ENCODE assay signal across 21 cellular contexts in genomic region chr10:43055991-43056567, GRCh38. TPM values are rescaled to one million over a fixed set of nuclear protein-coding genes. Genes with fewer than 3 reads are reported as not detected.
DNase-seq lines count a peak whose midpoint lies in the region; ATAC-seq lines count a peak whose summit lies in the region.
"Had no signal": no experiment of that assay in that cellular context is flagged by ENCODE, and none has a peak within 500 bp of the region (broad histone marks: within the 10 kb centered on the region; RNA-seq: fewer than 3 reads in every experiment).

No MANE protein-coding gene starts in this region.

- no peak overlapping the region for H3K4me3 Mint-ChIP-seq in activated T-cell treated with anti-CD3 and anti-CD28 coated beads, Interleukin-2, amount 50 U/mL, for 4 hours
- H3K4me3 Mint-ChIP-seq: CD4-positive, CD25-positive, alpha-beta regulatory T cell; neural crest cell had no signal

- peak; percentile 3 for DNase-seq in activated T-cell treated with anti-CD3 and anti-CD28 coated beads, Interleukin-2, amount 50 U/mL, for 4 hours
- DNase-seq in activated T-cell treated with anti-CD3 and anti-CD28 coated beads, Interleukin-2, amount 50 U/mL, for 1 hour = no peak
- DNase-seq in NCI-H2196 (lab: John Stamatoyannopoulos, UW; ENCODE audit: unreplicated experiment) (peak; percentile 60), left ventricle myocardium superior (peak; percentile 31), sciatic nerve (ENCODE audit: low spot score) (peak; percentile 30), NCI-H510A treated with DMSO at 0.1 percent for 48 hours (lab: John Stamatoyannopoulos, UW) (no peak), RPMI8226 (no peak), mucosa of gallbladder (ENCODE audit: low spot score) (no peak)
- DNase-seq: activated CD4-positive, alpha-beta T cell treated with anti-CD3 and anti-CD28 coated beads for 1 hour; activated CD8-positive, alpha-beta memory T cell treated with anti-CD3 and anti-CD28 coated beads, Interleukin-2, amount 50 U/mL, for 48 hours; activated gamma-delta T cell treated with Interleukin-2 at 50 U/mL for 16 hours; amygdala; caudate nucleus; CD4-positive, CD25-positive, alpha-beta regulatory T cell; DMS153; foreskin keratinocyte; GDM1; NCI-H2029; NCI-H446 treated with DMSO at 0.1 percent for 48 hours; stimulated activated CD8-positive, alpha-beta memory T cell treated with anti-CD3 and anti-CD28 coated beads, Interleukin-4, amount 100 ng/mL, for 48 hours had no signal

- no peaks in the 10 kb centered on the region for H3K4me1 Mint-ChIP-seq in activated T-cell treated with anti-CD3 and anti-CD28 coated beads, Interleukin-2, amount 50 U/mL, for 4 hours (ENCODE audit: low read depth)
- H3K4me1 Mint-ChIP-seq: CD4-positive, CD25-positive, alpha-beta regulatory T cell; neural crest cell had no signal

- H3K36me3 Mint-ChIP-seq in activated T-cell treated with anti-CD3 and anti-CD28 coated beads, Interleukin-2, amount 50 U/mL, for 4 hours (ENCODE audit: insufficient read depth) = no peaks in the 10 kb centered on the region
- H3K36me3 Mint-ChIP-seq: CD4-positive, CD25-positive, alpha-beta regulatory T cell had no signal

- H3K9me3 Mint-ChIP-seq in activated T-cell treated with anti-CD3 and anti-CD28 coated beads, Interleukin-2, amount 50 U/mL, for 4 hours = no peaks in the 10 kb centered on the region
- H3K9me3 Mint-ChIP-seq: neural crest cell had no signal

- intact Hi-C loops in left ventricle myocardium superior (cut with micrococcal nuclease) = no loop called here
- intact Hi-C loops in sciatic nerve (cut with DNase I) = no loop called here

- ATAC-seq in activated T-cell treated with anti-CD3 and anti-CD28 coated beads, Interleukin-2, amount 50 U/mL, for 4 hours = no peak
- no peak for ATAC-seq in left ventricle myocardium superior
- ATAC-seq in sciatic nerve = peak; percentile 10
- ATAC-seq: foreskin keratinocyte had no signal

- H3K27me3 Mint-ChIP-seq in activated T-cell treated with anti-CD3 and anti-CD28 coated beads, Interleukin-2, amount 50 U/mL, for 4 hours (ENCODE audit: low read depth) = peaks cover 4% of the 10 kb centered on the region

RNA-seq across cellular contexts. Expression of gene RET, which starts 20.8 kb away (rescaled TPM):
- total RNA-seq in activated T-cell treated with anti-CD3 and anti-CD28 coated beads, Interleukin-2, amount 50 U/mL, for 4 hours = under 1 TPM; 0.13 to 0.41 (median 0.13) TPM
- total RNA-seq in left ventricle myocardium superior = 8.4 TPM
- total RNA-seq in sciatic nerve = 0.80 TPM
- 1.6 TPM for total RNA-seq in mucosa of gallbladder

Comparison
In these comparisons a context has a peak if more than half of its experiments do, and no peak if none do; other contexts are left out.
1. DNase-seq: peak in activated T-cell treated with anti-CD3 and anti-CD28 coated beads, Interleukin-2, amount 50 U/mL, for 4 hours (single experiment), NCI-H2196 (single experiment), left ventricle myocardium superior (single experiment) and sciatic nerve (single experiment); none in activated T-cell treated with anti-CD3 and anti-CD28 coated beads, Interleukin-2, amount 50 U/mL, for 1 hour (single experiment), NCI-H510A treated with DMSO at 0.1 percent for 48 hours (single experiment), RPMI8226 (single experiment) and mucosa of gallbladder (single experiment).